ENCODE assay signal across 1 cellular context in genomic region chr14:96038920-96039632, GRCh38.
TF ChIP-seq lines count a peak whose summit lies in the region.

C14orf132 (plus strand) TSS chr14:96039362; CDS start chr14:96039501, 139 bp downstream.

TF ChIP-seq in GM23338, 12 proteins besides CTCF, POLR2A, EP300 and RAD21:
- TF ChIP-seq NANOG (IDR thresholded peaks at IDR 0.05; ENCODE audit: borderline replicate concordance) (no peak), POLR2AphosphoS5 (IDR thresholded peaks at IDR 0.05; ENCODE audit: low read depth) (peak; percentile 86)
